Comparison of ENCODE assay signal across 23 cellular contexts in genomic region chr6:111743318-111743717, GRCh38.
DNase-seq lines count a peak whose midpoint lies in the region; ATAC-seq, FAIRE-seq and TF ChIP-seq lines count a peak whose summit lies in the region.
"Had no signal": no experiment of that assay in that cellular context is flagged by ENCODE, and none has a peak within 500 bp of the region (broad histone marks: within the 10 kb centered on the region; RNA-seq: fewer than 3 reads in every experiment).

No MANE protein-coding gene starts in this region.

- peaks cover 99% of the 10 kb centered on the region for H3K4me1 Mint-ChIP-seq in CD4-positive, alpha-beta T cell (ENCODE audit: low read depth)
- H3K4me1 Mint-ChIP-seq in GM23338 (peaks cover 38% of the 10 kb centered on the region), progenitor cell of endocrine pancreas (ENCODE audit: low read depth) (peaks cover 7% of the 10 kb centered on the region)

- no peak for DNase-seq in CD4-positive, alpha-beta T cell
- DNase-seq in GM23338 (ENCODE audit: low spot score) = no peak
- no peak for DNase-seq in left ventricle myocardium inferior
- DNase-seq in progenitor cell of endocrine pancreas (ENCODE audit: low spot score, unreplicated experiment) = no peak
- no peak for DNase-seq in NCI-H524 treated with DMSO at 0.1 percent for 48 hours (lab: John Stamatoyannopoulos, UW)
- DNase-seq in H54 (ENCODE audit: insufficient read length, low spot score) = no peak
- DNase-seq in SHP77 treated with DMSO at 0.1 percent for 48 hours (lab: John Stamatoyannopoulos, UW) = no peak
- DNase-seq: activated CD8-positive, alpha-beta memory T cell treated with anti-CD3 and anti-CD28 coated beads, Interleukin-2, amount 50 U/mL, for 48 hours; activated naive CD4-positive, alpha-beta T cell treated with Interleukin-2 at 50 U/mL for 16 hours; esophagus squamous epithelium; GF-D8; kidney; MG63; mucosa of descending colon; NCI-H1694 treated with DMSO at 0.1 percent for 48 hours; small intestine; stimulated activated CD4-positive, alpha-beta T cell treated with anti-CD3 and anti-CD28 coated beads, Interleukin-4, amount 100 ng/mL, for 4 hours; stimulated activated CD8-positive, alpha-beta memory T cell treated with anti-CD3 and anti-CD28 coated beads, Interleukin-4, amount 100 ng/mL, for 48 hours; thyroid gland had no signal

- 0 out of 2 replicates have a peak, but pooled peaks cover 2% of the 10 kb centered on the region for H3K79me2 ChIP-seq in GM23338 (replicated peaks; ENCODE audit: insufficient read depth)

- FAIRE-seq in H54 (lab: Jason Lieb, UNC) = no peak
- FAIRE-seq: GM12891, HepG2, kidney, small intestine had no signal

- H3K36me3 Mint-ChIP-seq in CD4-positive, alpha-beta T cell (ENCODE audit: low read depth) = peaks cover 92% of the 10 kb centered on the region
- H3K36me3 Mint-ChIP-seq in GM23338 (ENCODE audit: low read depth) (peaks cover 15% of the 10 kb centered on the region; the same call in 2 of the 3 replicates), progenitor cell of endocrine pancreas (ENCODE audit: insufficient read depth) (peaks cover 13% of the 10 kb centered on the region)

- intact Hi-C loops in CD4-positive, alpha-beta T cell (cut with DNase I, micrococcal nuclease) = no loop called here
- intact Hi-C loops in left ventricle myocardium inferior (cut with micrococcal nuclease) = no loop called here

- no peaks in the 10 kb centered on the region for H3K9me2 ChIP-seq in GM23338 (ENCODE audit: insufficient read depth)

- H3K9me3 Mint-ChIP-seq in CD4-positive, alpha-beta T cell = no peaks in the 10 kb centered on the region
- H3K9me3 Mint-ChIP-seq in GM23338 = no peaks in the 10 kb centered on the region
- no peaks in the 10 kb centered on the region for H3K9me3 Mint-ChIP-seq in progenitor cell of endocrine pancreas (ENCODE audit: low read depth)

- ATAC-seq in CD4-positive, alpha-beta T cell (ENCODE audit: poor library complexity) = no peak
- no peak for ATAC-seq in GM23338
- ATAC-seq: HepG2 had no signal

- no peaks in the 10 kb centered on the region for H4K20me1 ChIP-seq in GM23338 (replicated peaks; ENCODE audit: insufficient read depth)

- peaks cover 24% of the 10 kb centered on the region for H3K4me1 ChIP-seq in GM23338 (ENCODE audit: insufficient read depth)
- H3K4me1 ChIP-seq in left ventricle myocardium inferior = peaks cover 94% of the 10 kb centered on the region
- H3K4me1 ChIP-seq: breast epithelium had no signal

- TF ChIP-seq POLR2A in H54 (IDR thresholded peaks at IDR 0.05; ENCODE audit: low read depth, low read length) = no peak

- H3K4me3 ChIP-seq in GM23338 (no peak overlapping the region), left ventricle myocardium inferior (peak overlapping the region; percentile 23)
- H3K4me3 ChIP-seq: breast epithelium, esophagus squamous epithelium, MG63, mucosa of descending colon, thyroid gland had no signal

- H3F3A ChIP-seq in GM23338 (replicated peaks; ENCODE audit: low read depth) = no peaks in the 10 kb centered on the region

- H3K9me3 ChIP-seq in CD4-positive, alpha-beta T cell (ENCODE audit: control insufficient read depth, low read length) = no peaks in the 10 kb centered on the region
- no peaks in the 10 kb centered on the region for H3K9me3 ChIP-seq in left ventricle myocardium inferior (replicated peaks)
- H3K9me3 ChIP-seq: breast epithelium, esophagus squamous epithelium, MG63, mucosa of descending colon, thyroid gland had no signal

- no peaks in the 10 kb centered on the region for H3K27me3 ChIP-seq in CD4-positive, alpha-beta T cell (ENCODE audit: control insufficient read depth, insufficient read depth, low read length)
- H3K27me3 ChIP-seq in GM23338 (ENCODE audit: insufficient read depth) (no peaks in the 10 kb centered on the region), left ventricle myocardium inferior (ENCODE audit: low read depth) (no peaks in the 10 kb centered on the region)
- H3K27me3 ChIP-seq: breast epithelium, esophagus squamous epithelium, MG63, thyroid gland had no signal

- no peak overlapping the region for H3K4me2 ChIP-seq in GM23338

- CTCF ChIA-PET in CD4-positive, alpha-beta T cell (lab: Charles Lee) = no interaction called here

- no peak for TF ChIP-seq CTCF in CD4-positive, alpha-beta T cell (IDR thresholded peaks at IDR 0.05)
- TF ChIP-seq CTCF in GM23338 (conservative IDR thresholded peaks at IDR 0.05; ENCODE audit: low read depth in 2 of 2) (no peak), left ventricle myocardium inferior (IDR thresholded peaks at IDR 0.05; ENCODE audit: borderline replicate concordance) (no peak), progenitor cell of endocrine pancreas (IDR thresholded peaks at IDR 0.05; ENCODE audit: unreplicated experiment) (no peak)

- H3K27me3 Mint-ChIP-seq in CD4-positive, alpha-beta T cell = no peaks in the 10 kb centered on the region
- H3K27me3 Mint-ChIP-seq in GM23338 (ENCODE audit: insufficient read depth, low read depth, poor library complexity) = peaks cover 2% of the 10 kb centered on the region
- no peaks in the 10 kb centered on the region for H3K27me3 Mint-ChIP-seq in progenitor cell of endocrine pancreas
- H3K27me3 Mint-ChIP-seq: B cell had no signal

- POLR2A ChIA-PET in CD4-positive, alpha-beta T cell (lab: Charles Lee) = interaction anchor here (0.6 to 1.7 kb wide), 4 partner anchors 10 to 138 kb away, joined by 4 to 6 read pairs (median 5); no protein-coding TSS in a partner anchor

- H3K27ac Mint-ChIP-seq in CD4-positive, alpha-beta T cell = peak overlapping the region; percentile 93
- H3K27ac Mint-ChIP-seq in GM23338 (peak overlapping the region; percentile 57), progenitor cell of endocrine pancreas (peak overlapping the region; percentile 70)
- H3K27ac Mint-ChIP-seq: B cell had no signal

- H3K27ac ChIP-seq in CD4-positive, alpha-beta T cell (ENCODE audit: low read depth, low read length) = no peak overlapping the region
- no peak overlapping the region for H3K27ac ChIP-seq in GM23338 (ENCODE audit: low read depth)
- H3K27ac ChIP-seq in left ventricle myocardium inferior (replicated peaks) = peak overlapping the region; percentile 83

- H2AFZ ChIP-seq in GM23338 = no peak overlapping the region

- H3K4me3 Mint-ChIP-seq in CD4-positive, alpha-beta T cell = no peak overlapping the region
- H3K4me3 Mint-ChIP-seq in GM23338 = no peak overlapping the region
- H3K4me3 Mint-ChIP-seq in progenitor cell of endocrine pancreas (ENCODE audit: low read depth) = no peak overlapping the region
- H3K4me3 Mint-ChIP-seq: B cell had no signal

- no peaks in the 10 kb centered on the region for H3K36me3 ChIP-seq in GM23338 (ENCODE audit: insufficient read depth)
- H3K36me3 ChIP-seq in left ventricle myocardium inferior = no peaks in the 10 kb centered on the region
- H3K36me3 ChIP-seq: breast epithelium, esophagus squamous epithelium, MG63, thyroid gland had no signal

TF ChIP-seq in GM23338, 12 proteins besides CTCF, POLR2A, EP300 and RAD21 (continues in another document):
- TF ChIP-seq ZNF331 (CRISPR knock-in tag; IDR thresholded peaks at IDR 0.05; ENCODE audit: low read depth) (no peak), JUNB (IDR thresholded peaks at IDR 0.05; ENCODE audit: unreplicated experiment) (no peak), EZH2 (IDR thresholded peaks at IDR 0.05; ENCODE audit: low read depth, unreplicated experiment) (no peak)
